In the genomic region with DNA sequence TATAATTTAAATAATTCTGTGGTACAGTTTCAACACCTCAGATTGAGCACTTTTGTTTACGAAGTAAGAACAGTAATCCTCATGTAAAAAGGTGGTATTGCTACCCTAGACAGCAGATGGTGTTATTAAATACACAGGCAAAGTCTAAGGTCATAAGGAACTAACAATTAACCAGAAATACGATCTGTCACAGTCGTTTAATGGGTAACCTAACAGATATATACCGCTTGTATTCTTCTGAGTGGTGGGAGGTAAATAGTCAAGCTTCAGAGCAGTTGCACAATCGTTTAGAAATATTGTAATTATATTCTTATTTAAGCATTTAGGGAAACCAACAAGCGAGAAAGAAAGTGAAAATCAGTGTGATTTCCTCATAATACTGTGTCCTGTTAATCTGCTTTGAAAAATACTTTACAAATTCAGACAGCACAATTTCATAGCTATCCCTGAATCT, we compare ENCODE assay signal across 9 cellular contexts. TPM values are rescaled to one million over a fixed set of nuclear protein-coding genes. Genes with fewer than 3 reads are reported as not detected.
A peak's percentile ranks its signal among the peaks of the same experiment; 100 is the strongest.
DNase-seq lines count a peak whose midpoint lies in the region; ATAC-seq and TF ChIP-seq lines count a peak whose summit lies in the region.
"Had no signal": no experiment of that assay in that cellular context is flagged by ENCODE, and none has a peak within 500 bp of the region (broad histone marks: within the 10 kb centered on the region; RNA-seq: fewer than 3 reads in every experiment).

No MANE protein-coding gene starts in this region.

- peak overlapping the region; percentile 100 for H3K27ac ChIP-seq in Panc1 (ENCODE audit: low read length)
- no peak overlapping the region for H3K27ac ChIP-seq in A673 (ENCODE audit: low read depth, low read length, poor library complexity, severe bottlenecking)

- H3K27ac Mint-ChIP-seq in activated naive CD8-positive, alpha-beta T cell treated with anti-CD3 and anti-CD28 coated beads, Interleukin-2, amount 50 U/mL, for 24 hours = peak overlapping the region; percentile 4
- H3K27ac Mint-ChIP-seq in activated naive CD8-positive, alpha-beta T cell treated with anti-CD3 and anti-CD28 coated beads for 36 hours = no peak overlapping the region

- intact Hi-C loops in Panc1 (cut with micrococcal nuclease; ENCODE audit: unreplicated experiment) = loop anchor here (10.0 kb wide), 1 partner anchor 255 kb away; no protein-coding TSS in a partner anchor
- intact Hi-C loops in A673 (cut with micrococcal nuclease; ENCODE audit: unreplicated experiment) = no loop called here

- no peak for TF ChIP-seq CTCF in Panc1 (IDR thresholded peaks at IDR 0.05)
- TF ChIP-seq CTCF in A673 (conservative IDR thresholded peaks at IDR 0.05; ENCODE audit: low read depth, low read length) = no peak

- no peaks in the 10 kb centered on the region for H3K9me3 Mint-ChIP-seq in activated naive CD8-positive, alpha-beta T cell treated with anti-CD3 and anti-CD28 coated beads, Interleukin-2, amount 50 U/mL, for 24 hours
- no peaks in the 10 kb centered on the region for H3K9me3 Mint-ChIP-seq in activated naive CD8-positive, alpha-beta T cell treated with anti-CD3 and anti-CD28 coated beads for 36 hours

- no peak overlapping the region for H3K4me3 Mint-ChIP-seq in activated naive CD8-positive, alpha-beta T cell treated with anti-CD3 and anti-CD28 coated beads, Interleukin-2, amount 50 U/mL, for 24 hours
- no peak overlapping the region for H3K4me3 Mint-ChIP-seq in activated naive CD8-positive, alpha-beta T cell treated with anti-CD3 and anti-CD28 coated beads for 36 hours

- ATAC-seq in activated naive CD8-positive, alpha-beta T cell treated with anti-CD3 and anti-CD28 coated beads, Interleukin-2, amount 50 U/mL, for 24 hours = no peak
- no peak for ATAC-seq in Panc1
- ATAC-seq in left lobe of liver = peak; percentile 67
- ATAC-seq in HG02884 (IDR thresholded peaks at IDR 0.05; ENCODE audit: unreplicated experiment) = no peak
- ATAC-seq in GM21423 (IDR thresholded peaks at IDR 0.05; ENCODE audit: unreplicated experiment) = no peak

- H3K36me3 Mint-ChIP-seq in activated naive CD8-positive, alpha-beta T cell treated with anti-CD3 and anti-CD28 coated beads, Interleukin-2, amount 50 U/mL, for 24 hours (ENCODE audit: low read depth) = no peaks in the 10 kb centered on the region
- H3K36me3 Mint-ChIP-seq in activated naive CD8-positive, alpha-beta T cell treated with anti-CD3 and anti-CD28 coated beads for 36 hours = no peaks in the 10 kb centered on the region

- POLR2A ChIA-PET in Panc1 (lab: Charles Lee) (interaction anchor here (0.5 to 1.1 kb wide), 4 partner anchors 8 to 492 kb away, joined by 3 to 11 read pairs (median 6); no protein-coding TSS in a partner anchor), A673 (lab: Charles Lee; ENCODE audit: low non-redundant PET) (interaction anchor here (0.6 to 0.9 kb wide), 2 partner anchors 9 to 104 kb away, joined by 5 to 6 read pairs; no protein-coding TSS in a partner anchor)

- H3K9me3 ChIP-seq in Panc1 (ENCODE audit: control insufficient read depth, insufficient read depth, low read depth, low read length) (no peaks in the 10 kb centered on the region), A673 (ENCODE audit: low read depth, low read length, poor library complexity, severe bottlenecking) (no peaks in the 10 kb centered on the region)

- no peaks in the 10 kb centered on the region for H3K4me1 Mint-ChIP-seq in activated naive CD8-positive, alpha-beta T cell treated with anti-CD3 and anti-CD28 coated beads, Interleukin-2, amount 50 U/mL, for 24 hours
- H3K4me1 Mint-ChIP-seq in activated naive CD8-positive, alpha-beta T cell treated with anti-CD3 and anti-CD28 coated beads for 36 hours = peaks cover 19% of the 10 kb centered on the region

- H3K27me3 ChIP-seq in Panc1 (ENCODE audit: control insufficient read depth, insufficient read depth, low read length) = no peaks in the 10 kb centered on the region
- H3K27me3 ChIP-seq in A673 (replicated peaks; ENCODE audit: insufficient read depth, low read depth, low read length, poor library complexity) = no peaks in the 10 kb centered on the region

- H3K4me3 ChIP-seq in Panc1 (ENCODE audit: low read depth in 2 of 2, low read length in 2 of 2) = no peak overlapping the region; a peak in 1 of 4 replicates
- H3K4me3 ChIP-seq in A673 (ENCODE audit: low read depth, low read length, poor library complexity, severe bottlenecking) = no peak overlapping the region

- H3K27me3 Mint-ChIP-seq in activated naive CD8-positive, alpha-beta T cell treated with anti-CD3 and anti-CD28 coated beads, Interleukin-2, amount 50 U/mL, for 24 hours = peaks cover 2% of the 10 kb centered on the region
- H3K27me3 Mint-ChIP-seq in activated naive CD8-positive, alpha-beta T cell treated with anti-CD3 and anti-CD28 coated beads for 36 hours = peaks cover 3% of the 10 kb centered on the region

- DNase-seq in activated naive CD8-positive, alpha-beta T cell treated with anti-CD3 and anti-CD28 coated beads, Interleukin-2, amount 50 U/mL, for 24 hours = no peak
- DNase-seq in activated naive CD8-positive, alpha-beta T cell treated with anti-CD3 and anti-CD28 coated beads for 36 hours = no peak
- DNase-seq in Panc1 (ENCODE audit: low read depth, low spot score) = no peak
- no peak for DNase-seq in left lobe of liver (ENCODE audit: low spot score)
- no peak for DNase-seq in ureter (ENCODE audit: low spot score)
- no peak for DNase-seq in A673 (ENCODE audit: low spot score)
- DNase-seq: activated gamma-delta T cell treated with Interleukin-2 at 50 U/mL for 16 hours had no signal

- no TSS peak for BruUV-seq in Panc1 (replicated peaks; lab: Mats Ljungman, UMichigan)
- BruUV-seq in A673 (replicated peaks; lab: Mats Ljungman, UMichigan) = no TSS peak

- CTCF ChIA-PET in Panc1 (lab: Charles Lee) = interaction anchor here (0.6 kb wide), 1 partner anchor 135 kb away, joined by 5 read pairs; no protein-coding TSS in a partner anchor
- CTCF ChIA-PET in A673 (lab: Charles Lee) = no interaction called here

- H3K36me3 ChIP-seq in Panc1 (ENCODE audit: control insufficient read depth, insufficient read depth, low read length) = no peaks in the 10 kb centered on the region
- H3K36me3 ChIP-seq in A673 (ENCODE audit: insufficient read depth, low read length, poor library complexity, severe bottlenecking) = no peaks in the 10 kb centered on the region

- H3K4me1 ChIP-seq in Panc1 (ENCODE audit: control insufficient read depth, insufficient read depth, low read length) = peaks cover 84% of the 10 kb centered on the region
- H3K4me1 ChIP-seq in A673 (ENCODE audit: insufficient read depth, low read length, poor library complexity, severe bottlenecking) = peaks cover 8% of the 10 kb centered on the region

- in situ Hi-C loops in Panc1 (cut with HindIII; ENCODE audit: low pct_unique_long_range_greater_than_20kb, low sequenced_read_pairs) = loop anchor here (25.0 kb wide), 1 partner anchor 342 kb away; no protein-coding TSS in a partner anchor

RNA-seq across cellular contexts. Expression of gene IRF2BP2, which starts 9.8 kb away (rescaled TPM):
- total RNA-seq in activated naive CD8-positive, alpha-beta T cell treated with anti-CD3 and anti-CD28 coated beads for 36 hours = 100 to 1,000 TPM; 109 to 111 TPM
- 187 TPM for total RNA-seq in Panc1 (2021; ENCODE audit: unreplicated experiment)
- polyA plus RNA-seq in Panc1 (2012; ENCODE audit: insufficient read length) = 155 TPM
- 48.7 TPM for total RNA-seq in left lobe of liver
- total RNA-seq in ureter = 118 TPM
- 39.9 and 43.8 TPM in 2 replicates for total RNA-seq in A673 (2021)
